3 cellular contexts compared by ENCODE assay signal in the genomic region with DNA sequence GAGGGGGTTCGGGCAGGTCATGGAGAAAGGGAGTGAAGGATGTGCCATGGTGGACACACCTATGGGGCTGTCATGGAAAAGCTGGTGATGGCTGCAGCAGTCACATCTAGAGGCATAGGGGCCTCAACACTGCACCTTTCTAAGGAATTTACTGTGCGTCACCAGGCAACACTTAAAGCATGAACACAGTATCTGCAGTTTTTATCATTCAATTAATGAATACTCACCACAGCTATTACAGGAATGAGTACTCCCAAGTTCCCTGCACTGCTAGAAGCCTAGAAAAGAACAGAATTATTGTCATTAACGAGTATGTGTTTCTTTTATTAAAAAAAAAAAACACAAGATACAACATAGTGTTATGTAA.
TF ChIP-seq lines count a peak whose summit lies in the region.

No MANE protein-coding gene starts in this region.

TF ChIP-seq in SK-N-SH treated with all-trans-retinoic acid at 6 μM for 48 hours, 23 proteins besides CTCF, POLR2A, EP300 and RAD21 (continued from another document):
- TF ChIP-seq, protein P1, sequence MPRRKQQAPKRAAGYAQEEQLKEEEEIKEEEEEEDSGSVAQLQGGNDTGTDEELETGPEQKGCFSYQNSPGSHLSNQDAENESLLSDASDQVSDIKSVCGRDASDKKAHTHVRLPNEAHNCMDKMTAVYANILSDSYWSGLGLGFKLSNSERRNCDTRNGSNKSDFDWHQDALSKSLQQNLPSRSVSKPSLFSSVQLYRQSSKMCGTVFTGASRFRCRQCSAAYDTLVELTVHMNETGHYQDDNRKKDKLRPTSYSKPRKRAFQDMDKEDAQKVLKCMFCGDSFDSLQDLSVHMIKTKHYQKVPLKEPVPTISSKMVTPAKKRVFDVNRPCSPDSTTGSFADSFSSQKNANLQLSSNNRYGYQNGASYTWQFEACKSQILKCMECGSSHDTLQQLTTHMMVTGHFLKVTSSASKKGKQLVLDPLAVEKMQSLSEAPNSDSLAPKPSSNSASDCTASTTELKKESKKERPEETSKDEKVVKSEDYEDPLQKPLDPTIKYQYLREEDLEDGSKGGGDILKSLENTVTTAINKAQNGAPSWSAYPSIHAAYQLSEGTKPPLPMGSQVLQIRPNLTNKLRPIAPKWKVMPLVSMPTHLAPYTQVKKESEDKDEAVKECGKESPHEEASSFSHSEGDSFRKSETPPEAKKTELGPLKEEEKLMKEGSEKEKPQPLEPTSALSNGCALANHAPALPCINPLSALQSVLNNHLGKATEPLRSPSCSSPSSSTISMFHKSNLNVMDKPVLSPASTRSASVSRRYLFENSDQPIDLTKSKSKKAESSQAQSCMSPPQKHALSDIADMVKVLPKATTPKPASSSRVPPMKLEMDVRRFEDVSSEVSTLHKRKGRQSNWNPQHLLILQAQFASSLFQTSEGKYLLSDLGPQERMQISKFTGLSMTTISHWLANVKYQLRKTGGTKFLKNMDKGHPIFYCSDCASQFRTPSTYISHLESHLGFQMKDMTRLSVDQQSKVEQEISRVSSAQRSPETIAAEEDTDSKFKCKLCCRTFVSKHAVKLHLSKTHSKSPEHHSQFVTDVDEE (CRISPR knock-in tag; IDR thresholded peaks at IDR 0.05) = no peak
- no peak for TF ChIP-seq BACH2 (CRISPR knock-in tag; IDR thresholded peaks at IDR 0.05; ENCODE audit: borderline replicate concordance)

TF ChIP-seq in SK-N-SH, 30 proteins besides CTCF, POLR2A, EP300 and RAD21 (continued from another document):
- TF ChIP-seq, protein P2, sequence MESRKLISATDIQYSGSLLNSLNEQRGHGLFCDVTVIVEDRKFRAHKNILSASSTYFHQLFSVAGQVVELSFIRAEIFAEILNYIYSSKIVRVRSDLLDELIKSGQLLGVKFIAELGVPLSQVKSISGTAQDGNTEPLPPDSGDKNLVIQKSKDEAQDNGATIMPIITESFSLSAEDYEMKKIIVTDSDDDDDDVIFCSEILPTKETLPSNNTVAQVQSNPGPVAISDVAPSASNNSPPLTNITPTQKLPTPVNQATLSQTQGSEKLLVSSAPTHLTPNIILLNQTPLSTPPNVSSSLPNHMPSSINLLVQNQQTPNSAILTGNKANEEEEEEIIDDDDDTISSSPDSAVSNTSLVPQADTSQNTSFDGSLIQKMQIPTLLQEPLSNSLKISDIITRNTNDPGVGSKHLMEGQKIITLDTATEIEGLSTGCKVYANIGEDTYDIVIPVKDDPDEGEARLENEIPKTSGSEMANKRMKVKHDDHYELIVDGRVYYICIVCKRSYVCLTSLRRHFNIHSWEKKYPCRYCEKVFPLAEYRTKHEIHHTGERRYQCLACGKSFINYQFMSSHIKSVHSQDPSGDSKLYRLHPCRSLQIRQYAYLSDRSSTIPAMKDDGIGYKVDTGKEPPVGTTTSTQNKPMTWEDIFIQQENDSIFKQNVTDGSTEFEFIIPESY (IDR thresholded peaks at IDR 0.05; ENCODE audit: borderline replicate concordance, low read depth) = no peak
- TF ChIP-seq, protein P3, sequence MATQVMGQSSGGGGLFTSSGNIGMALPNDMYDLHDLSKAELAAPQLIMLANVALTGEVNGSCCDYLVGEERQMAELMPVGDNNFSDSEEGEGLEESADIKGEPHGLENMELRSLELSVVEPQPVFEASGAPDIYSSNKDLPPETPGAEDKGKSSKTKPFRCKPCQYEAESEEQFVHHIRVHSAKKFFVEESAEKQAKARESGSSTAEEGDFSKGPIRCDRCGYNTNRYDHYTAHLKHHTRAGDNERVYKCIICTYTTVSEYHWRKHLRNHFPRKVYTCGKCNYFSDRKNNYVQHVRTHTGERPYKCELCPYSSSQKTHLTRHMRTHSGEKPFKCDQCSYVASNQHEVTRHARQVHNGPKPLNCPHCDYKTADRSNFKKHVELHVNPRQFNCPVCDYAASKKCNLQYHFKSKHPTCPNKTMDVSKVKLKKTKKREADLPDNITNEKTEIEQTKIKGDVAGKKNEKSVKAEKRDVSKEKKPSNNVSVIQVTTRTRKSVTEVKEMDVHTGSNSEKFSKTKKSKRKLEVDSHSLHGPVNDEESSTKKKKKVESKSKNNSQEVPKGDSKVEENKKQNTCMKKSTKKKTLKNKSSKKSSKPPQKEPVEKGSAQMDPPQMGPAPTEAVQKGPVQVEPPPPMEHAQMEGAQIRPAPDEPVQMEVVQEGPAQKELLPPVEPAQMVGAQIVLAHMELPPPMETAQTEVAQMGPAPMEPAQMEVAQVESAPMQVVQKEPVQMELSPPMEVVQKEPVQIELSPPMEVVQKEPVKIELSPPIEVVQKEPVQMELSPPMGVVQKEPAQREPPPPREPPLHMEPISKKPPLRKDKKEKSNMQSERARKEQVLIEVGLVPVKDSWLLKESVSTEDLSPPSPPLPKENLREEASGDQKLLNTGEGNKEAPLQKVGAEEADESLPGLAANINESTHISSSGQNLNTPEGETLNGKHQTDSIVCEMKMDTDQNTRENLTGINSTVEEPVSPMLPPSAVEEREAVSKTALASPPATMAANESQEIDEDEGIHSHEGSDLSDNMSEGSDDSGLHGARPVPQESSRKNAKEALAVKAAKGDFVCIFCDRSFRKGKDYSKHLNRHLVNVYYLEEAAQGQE (IDR thresholded peaks at IDR 0.05; ENCODE audit: low read depth, low read length) = no peak
- TF ChIP-seq RCOR1 (IDR thresholded peaks at IDR 0.05; ENCODE audit: low read length) (no peak), FOXJ3 (CRISPR knock-in tag; IDR thresholded peaks at IDR 0.05) (no peak), MEF2A (IDR thresholded peaks at IDR 0.05; ENCODE audit: borderline replicate concordance, low read depth) (no peak), TCF12 (IDR thresholded peaks at IDR 0.05) (no peak), ELF1 (IDR thresholded peaks at IDR 0.05) (no peak), GABPA (IDR thresholded peaks at IDR 0.05; ENCODE audit: low read depth) (no peak), TAF1 (IDR thresholded peaks at IDR 0.05; ENCODE audit: borderline replicate concordance, low read depth, low read length) (no peak), POLR2AphosphoS5 (IDR thresholded peaks at IDR 0.05; ENCODE audit: low read depth, low read length) (no peak), NFIC (IDR thresholded peaks at IDR 0.05; ENCODE audit: borderline replicate concordance) (no peak), CHD2 (IDR thresholded peaks at IDR 0.05; ENCODE audit: low read length, partially characterized antibody) (no peak), TEAD4 (IDR thresholded peaks at IDR 0.05; ENCODE audit: borderline replicate concordance, insufficient read depth) (no peak)
- TF ChIP-seq, protein P4, sequence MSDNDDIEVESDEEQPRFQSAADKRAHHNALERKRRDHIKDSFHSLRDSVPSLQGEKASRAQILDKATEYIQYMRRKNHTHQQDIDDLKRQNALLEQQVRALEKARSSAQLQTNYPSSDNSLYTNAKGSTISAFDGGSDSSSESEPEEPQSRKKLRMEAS (IDR thresholded peaks at IDR 0.05; ENCODE audit: low read depth) = no peak
- TF ChIP-seq, protein P5, sequence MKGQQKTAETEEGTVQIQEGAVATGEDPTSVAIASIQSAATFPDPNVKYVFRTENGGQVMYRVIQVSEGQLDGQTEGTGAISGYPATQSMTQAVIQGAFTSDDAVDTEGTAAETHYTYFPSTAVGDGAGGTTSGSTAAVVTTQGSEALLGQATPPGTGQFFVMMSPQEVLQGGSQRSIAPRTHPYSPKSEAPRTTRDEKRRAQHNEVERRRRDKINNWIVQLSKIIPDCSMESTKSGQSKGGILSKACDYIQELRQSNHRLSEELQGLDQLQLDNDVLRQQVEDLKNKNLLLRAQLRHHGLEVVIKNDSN (IDR thresholded peaks at IDR 0.05; ENCODE audit: borderline replicate concordance, low read depth) = no peak
TF ChIP-seq in SK-N-SH: peak in this region for 0.

TF ChIP-seq in GM23338, 12 proteins besides CTCF, POLR2A, EP300 and RAD21 (continued from another document):
- TF ChIP-seq, protein P6, sequence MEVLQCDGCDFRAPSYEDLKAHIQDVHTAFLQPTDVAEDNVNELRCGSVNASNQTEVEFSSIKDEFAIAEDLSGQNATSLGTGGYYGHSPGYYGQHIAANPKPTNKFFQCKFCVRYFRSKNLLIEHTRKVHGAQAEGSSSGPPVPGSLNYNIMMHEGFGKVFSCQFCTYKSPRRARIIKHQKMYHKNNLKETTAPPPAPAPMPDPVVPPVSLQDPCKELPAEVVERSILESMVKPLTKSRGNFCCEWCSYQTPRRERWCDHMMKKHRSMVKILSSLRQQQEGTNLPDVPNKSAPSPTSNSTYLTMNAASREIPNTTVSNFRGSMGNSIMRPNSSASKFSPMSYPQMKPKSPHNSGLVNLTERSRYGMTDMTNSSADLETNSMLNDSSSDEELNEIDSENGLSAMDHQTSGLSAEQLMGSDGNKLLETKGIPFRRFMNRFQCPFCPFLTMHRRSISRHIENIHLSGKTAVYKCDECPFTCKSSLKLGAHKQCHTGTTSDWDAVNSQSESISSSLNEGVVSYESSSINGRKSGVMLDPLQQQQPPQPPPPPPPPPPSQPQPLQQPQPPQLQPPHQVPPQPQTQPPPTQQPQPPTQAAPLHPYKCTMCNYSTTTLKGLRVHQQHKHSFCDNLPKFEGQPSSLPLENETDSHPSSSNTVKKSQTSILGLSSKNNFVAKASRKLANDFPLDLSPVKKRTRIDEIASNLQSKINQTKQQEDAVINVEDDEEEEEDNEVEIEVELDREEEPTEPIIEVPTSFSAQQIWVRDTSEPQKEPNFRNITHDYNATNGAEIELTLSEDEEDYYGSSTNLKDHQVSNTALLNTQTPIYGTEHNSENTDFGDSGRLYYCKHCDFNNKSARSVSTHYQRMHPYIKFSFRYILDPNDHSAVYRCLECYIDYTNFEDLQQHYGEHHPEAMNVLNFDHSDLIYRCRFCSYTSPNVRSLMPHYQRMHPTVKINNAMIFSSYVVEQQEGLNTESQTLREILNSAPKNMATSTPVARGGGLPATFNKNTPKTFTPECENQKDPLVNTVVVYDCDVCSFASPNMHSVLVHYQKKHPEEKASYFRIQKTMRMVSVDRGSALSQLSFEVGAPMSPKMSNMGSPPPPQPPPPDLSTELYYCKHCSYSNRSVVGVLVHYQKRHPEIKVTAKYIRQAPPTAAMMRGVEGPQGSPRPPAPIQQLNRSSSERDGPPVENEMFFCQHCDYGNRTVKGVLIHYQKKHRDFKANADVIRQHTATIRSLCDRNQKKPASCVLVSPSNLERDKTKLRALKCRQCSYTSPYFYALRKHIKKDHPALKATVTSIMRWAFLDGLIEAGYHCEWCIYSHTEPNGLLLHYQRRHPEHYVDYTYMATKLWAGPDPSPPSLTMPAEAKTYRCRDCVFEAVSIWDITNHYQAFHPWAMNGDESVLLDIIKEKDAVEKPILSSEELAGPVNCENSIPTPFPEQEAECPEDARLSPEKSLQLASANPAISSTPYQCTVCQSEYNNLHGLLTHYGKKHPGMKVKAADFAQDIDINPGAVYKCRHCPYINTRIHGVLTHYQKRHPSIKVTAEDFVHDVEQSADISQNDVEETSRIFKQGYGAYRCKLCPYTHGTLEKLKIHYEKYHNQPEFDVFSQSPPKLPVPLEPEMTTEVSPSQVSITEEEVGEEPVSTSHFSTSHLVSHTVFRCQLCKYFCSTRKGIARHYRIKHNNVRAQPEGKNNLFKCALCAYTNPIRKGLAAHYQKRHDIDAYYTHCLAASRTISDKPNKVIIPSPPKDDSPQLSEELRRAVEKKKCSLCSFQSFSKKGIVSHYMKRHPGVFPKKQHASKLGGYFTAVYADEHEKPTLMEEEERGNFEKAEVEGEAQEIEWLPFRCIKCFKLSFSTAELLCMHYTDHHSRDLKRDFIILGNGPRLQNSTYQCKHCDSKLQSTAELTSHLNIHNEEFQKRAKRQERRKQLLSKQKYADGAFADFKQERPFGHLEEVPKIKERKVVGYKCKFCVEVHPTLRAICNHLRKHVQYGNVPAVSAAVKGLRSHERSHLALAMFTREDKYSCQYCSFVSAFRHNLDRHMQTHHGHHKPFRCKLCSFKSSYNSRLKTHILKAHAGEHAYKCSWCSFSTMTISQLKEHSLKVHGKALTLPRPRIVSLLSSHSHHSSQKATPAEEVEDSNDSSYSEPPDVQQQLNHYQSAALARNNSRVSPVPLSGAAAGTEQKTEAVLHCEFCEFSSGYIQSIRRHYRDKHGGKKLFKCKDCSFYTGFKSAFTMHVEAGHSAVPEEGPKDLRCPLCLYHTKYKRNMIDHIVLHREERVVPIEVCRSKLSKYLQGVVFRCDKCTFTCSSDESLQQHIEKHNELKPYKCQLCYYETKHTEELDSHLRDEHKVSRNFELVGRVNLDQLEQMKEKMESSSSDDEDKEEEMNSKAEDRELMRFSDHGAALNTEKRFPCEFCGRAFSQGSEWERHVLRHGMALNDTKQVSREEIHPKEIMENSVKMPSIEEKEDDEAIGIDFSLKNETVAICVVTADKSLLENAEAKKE (CRISPR knock-in tag; IDR thresholded peaks at IDR 0.05) = no peak
- TF ChIP-seq ZNF331 (CRISPR knock-in tag; IDR thresholded peaks at IDR 0.05; ENCODE audit: low read depth) = no peak
- TF ChIP-seq, protein P3 (IDR thresholded peaks at IDR 0.05; ENCODE audit: unreplicated experiment) = no peak
- no peak for TF ChIP-seq STAT1 (IDR thresholded peaks at IDR 0.05; ENCODE audit: unreplicated experiment)
- TF ChIP-seq EZH2 (IDR thresholded peaks at IDR 0.05; ENCODE audit: low read depth, unreplicated experiment) = no peak
